In genomic region chr17:386145-386876, GRCh38 we compare ENCODE assay signal across 8 cellular contexts. TPM values are rescaled to one million over a fixed set of nuclear protein-coding genes. Genes with fewer than 3 reads are reported as not detected.
DNase-seq lines count a peak whose midpoint lies in the region; FAIRE-seq and TF ChIP-seq lines count a peak whose summit lies in the region.

No MANE protein-coding gene starts in this region.

- H4K20me1 ChIP-seq in PC-9 (ENCODE audit: insufficient read depth) = no peaks in the 10 kb centered on the region

- H3K79me2 ChIP-seq in PC-9 (ENCODE audit: low read depth) = no peaks in the 10 kb centered on the region

- peak overlapping the region in 6 of 7 donors; percentile 20 to 88 (median 72) for H3K27ac Mint-ChIP-seq in CD4-positive, alpha-beta memory T cell
- no peak overlapping the region for H3K27ac Mint-ChIP-seq in activated T-helper 2 cell treated with anti-CD3 and anti-CD28 coated beads, Interferon-gamma antibody, Interleukin-2, Interleukin-4, amounts not matched to agents 10 μg/mL and 5 μg/mL and 100 μg/mL, durations not matched to agents 14 hours and 24 hours and 36 hours

- H3K9me3 Mint-ChIP-seq in CD4-positive, alpha-beta memory T cell = no peaks in the 10 kb centered on the region
- peaks cover 4% of the 10 kb centered on the region for H3K9me3 Mint-ChIP-seq in activated T-helper 2 cell treated with anti-CD3 and anti-CD28 coated beads, Interferon-gamma antibody, Interleukin-2, Interleukin-4, amounts not matched to agents 10 μg/mL and 5 μg/mL and 100 μg/mL, durations not matched to agents 14 hours and 24 hours and 36 hours

- peak overlapping the region; percentile 82 to 89 (median 86) for H3K4me3 Mint-ChIP-seq in CD4-positive, alpha-beta memory T cell
- peak overlapping the region; percentile 79 for H3K4me3 Mint-ChIP-seq in activated T-helper 2 cell treated with anti-CD3 and anti-CD28 coated beads, Interferon-gamma antibody, Interleukin-2, Interleukin-4, amounts not matched to agents 10 μg/mL and 5 μg/mL and 100 μg/mL, durations not matched to agents 14 hours and 24 hours and 36 hours (ENCODE audit: low read depth)

- H3K36me3 Mint-ChIP-seq in CD4-positive, alpha-beta memory T cell = peaks cover 2 to 3% of the 10 kb centered on the region in 2 donors
- H3K36me3 Mint-ChIP-seq in activated T-helper 2 cell treated with anti-CD3 and anti-CD28 coated beads, Interferon-gamma antibody, Interleukin-2, Interleukin-4, amounts not matched to agents 10 μg/mL and 5 μg/mL and 100 μg/mL, durations not matched to agents 14 hours and 24 hours and 36 hours (ENCODE audit: low read depth) = no peaks in the 10 kb centered on the region

- peaks cover 5% of the 10 kb centered on the region for H3K4me1 ChIP-seq in CD4-positive, alpha-beta memory T cell (ENCODE audit: insufficient read depth, low read length)
- H3K4me1 ChIP-seq in PC-9 (replicated peaks; ENCODE audit: insufficient read depth) = 0 out of 2 replicates have a peak, but pooled peaks cover 3% of the 10 kb centered on the region
- H3K4me1 ChIP-seq in ovary (ENCODE audit: insufficient read depth) = peaks cover 8% of the 10 kb centered on the region
- peaks cover 8 to 13% (median 11%) of the 10 kb centered on the region in 4 donors for H3K4me1 ChIP-seq in transverse colon

- no peak for TF ChIP-seq POLR2A in H54 (IDR thresholded peaks at IDR 0.05; ENCODE audit: low read depth, low read length)
- no peak for TF ChIP-seq POLR2A in ovary (IDR thresholded peaks at IDR 0.05)
- no peak for TF ChIP-seq POLR2A in transverse colon (IDR thresholded peaks at IDR 0.05)

- H3K27ac ChIP-seq in CD4-positive, alpha-beta memory T cell (ENCODE audit: low read depth, low read length) = no peak overlapping the region
- no peak overlapping the region for H3K27ac ChIP-seq in PC-9
- peak overlapping the region; percentile 50 to 85 for H3K27ac ChIP-seq in ovary
- H3K27ac ChIP-seq in transverse colon = peak overlapping the region in 3 of 4 donors; percentile 81 to 88 (median 85)

- no TSS peak for BruUV-seq in PC-9 (replicated peaks; lab: Mats Ljungman, UMichigan)

- TF ChIP-seq CTCF in PC-9 (conservative IDR thresholded peaks at IDR 0.05) (peak; percentile 59; the same call in 1 of the 2 replicates), ovary (IDR thresholded peaks at IDR 0.05) (peak; percentile 60 to 93 (median 87)), transverse colon (IDR thresholded peaks at IDR 0.05) (peak; percentile 22 to 83 (median 67))

- no peak overlapping the region for H3K4me3 ChIP-seq in CD4-positive, alpha-beta memory T cell (ENCODE audit: low read length in 2 of 2)
- H3K4me3 ChIP-seq in PC-9 = peak overlapping the region; percentile 51; the same call in 1 of the 2 replicates
- H3K4me3 ChIP-seq in ovary = peak overlapping the region; percentile 33
- H3K4me3 ChIP-seq in transverse colon = peak overlapping the region in 3 of 4 donors; percentile 63 to 77 (median 69)

- no peaks in the 10 kb centered on the region for H3K36me3 ChIP-seq in CD4-positive, alpha-beta memory T cell (ENCODE audit: insufficient read depth, low read length)
- no peaks in the 10 kb centered on the region for H3K36me3 ChIP-seq in PC-9 (ENCODE audit: low read depth)
- no peaks in the 10 kb centered on the region for H3K36me3 ChIP-seq in ovary
- no peaks in the 10 kb centered on the region for H3K36me3 ChIP-seq in transverse colon

- 12 to 22% (median 20%) methylated on average over 33 to 56 of the region's 56 CpGs for WGBS in ovary, 3 donors
- 19% methylated on average over 18 of the region's 56 CpGs; no CpG with 5 or more reads in 1 of the 2 donors for WGBS in transverse colon (ENCODE audit: low coverage in 1 of 2), 2 donors

- in situ Hi-C loops in transverse colon (cut with MboI; ENCODE audit: low pct_ligation_motif_present in 1 of 4, low pct_unique_long_range_greater_than_20kb in 1 of 4, low sequenced_read_pairs in 3 of 4) = no loop called here

- no peak for FAIRE-seq in H54 (lab: Jason Lieb, UNC)
- FAIRE-seq in frontal cortex (lab: Jason Lieb, UNC) = no peak

- H3K4me2 ChIP-seq in PC-9 = peak overlapping the region; percentile 78

- no peaks in the 10 kb centered on the region for H3F3A ChIP-seq in PC-9 (ENCODE audit: insufficient read depth, low read depth)

- peaks cover 11 to 39% (median 15%) of the 10 kb centered on the region in 4 donors for H3K4me1 Mint-ChIP-seq in CD4-positive, alpha-beta memory T cell
- H3K4me1 Mint-ChIP-seq in activated T-helper 2 cell treated with anti-CD3 and anti-CD28 coated beads, Interferon-gamma antibody, Interleukin-2, Interleukin-4, amounts not matched to agents 10 μg/mL and 5 μg/mL and 100 μg/mL, durations not matched to agents 14 hours and 24 hours and 36 hours (ENCODE audit: low read depth) = peaks cover 13% of the 10 kb centered on the region

- CTCF ChIA-PET in CD4-positive, alpha-beta memory T cell (lab: Charles Lee; ENCODE audit: partially characterized antibody) = interaction anchor here (0.6 to 2.0 kb wide), 10 partner anchors 9 to 610 kb away, joined by 3 to 6 read pairs (median 3); partner anchors contain the start of gene TIMM22
- CTCF ChIA-PET in PC-9 (lab: Charles Lee) = interaction anchor here (0.6 to 0.7 kb wide), 5 partner anchors 36 to 614 kb away, joined by 3 to 24 read pairs (median 4); no protein-coding TSS in a partner anchor

- no peak for TF ChIP-seq EP300 in ovary (IDR thresholded peaks at IDR 0.05)
- no peak for TF ChIP-seq EP300 in transverse colon (IDR thresholded peaks at IDR 0.05; ENCODE audit: low read depth)

- peak; percentile 43 to 61 (median 53) for DNase-seq in CD4-positive, alpha-beta memory T cell
- DNase-seq in H54 (ENCODE audit: insufficient read length, low spot score) = peak; percentile 92
- peak; percentile 47 to 90 for DNase-seq in PC-9
- DNase-seq in activated T-helper 2 cell treated with anti-CD3 and anti-CD28 coated beads, Interferon-gamma antibody, Interleukin-2, Interleukin-4, amounts not matched to agents 10 μg/mL and 5 μg/mL and 100 μg/mL, durations not matched to agents 14 hours and 24 hours and 36 hours (ENCODE audit: low spot score) = peak; percentile 55
- DNase-seq in frontal cortex (ENCODE audit: low spot score in 2 of 2) = peak; percentile 88 to 92
- peak; percentile 78 to 90 (median 87) for DNase-seq in ovary
- peak; percentile 87 for DNase-seq in transverse colon
- DNase-seq in OCI-M2 (lab: John Stamatoyannopoulos, UW; ENCODE audit: unreplicated experiment) = no peak

- H3K9me2 ChIP-seq in PC-9 (ENCODE audit: insufficient read depth) = no peaks in the 10 kb centered on the region

- intact Hi-C loops in CD4-positive, alpha-beta memory T cell (cut with micrococcal nuclease) = loop anchor here (1.0 to 10.0 kb wide), 2 partner anchors 52 to 242 kb away; no protein-coding TSS in a partner anchor
- intact Hi-C loops in PC-9 (cut with micrococcal nuclease; ENCODE audit: unreplicated experiment) (loop anchor here (10.0 kb wide), 1 partner anchor 608 kb away; the partner anchor contains the start of gene TIMM22), ovary (cut with DNase I) (loop anchor here (5.0 to 10.0 kb wide), 5 partner anchors 52 to 239 kb away; partner anchors contain the start of gene DOC2B (in 1 of the 4)), transverse colon (cut with DNase I; ENCODE audit: low total_unique reads) (loop anchor here (5.0 kb wide), 1 partner anchor 239 kb away; no protein-coding TSS in a partner anchor)
- intact Hi-C loops in activated T-helper 2 cell treated with anti-CD3 and anti-CD28 coated beads, Interferon-gamma antibody, Interleukin-2, Interleukin-4, amounts not matched to agents 10 μg/mL and 5 μg/mL and 100 μg/mL, durations not matched to agents 14 hours and 24 hours and 36 hours (cut with micrococcal nuclease) = loop anchor here (5.0 kb wide), 1 partner anchor 244 kb away; a partner anchor contains a TSS

- POLR2A ChIA-PET in CD4-positive, alpha-beta memory T cell (lab: Charles Lee; ENCODE audit: partially characterized antibody) = interaction anchor here (0.8 kb wide), 1 partner anchor 242 kb away, joined by 3 read pairs; no protein-coding TSS in a partner anchor
- POLR2A ChIA-PET in PC-9 (lab: Charles Lee; ENCODE audit: unreplicated experiment) = no interaction called here

- H2AFZ ChIP-seq in PC-9 = no peak overlapping the region

- peaks cover 3% of the 10 kb centered on the region in 2 donors for H3K27me3 Mint-ChIP-seq in CD4-positive, alpha-beta memory T cell
- peaks cover 31% of the 10 kb centered on the region for H3K27me3 Mint-ChIP-seq in activated T-helper 2 cell treated with anti-CD3 and anti-CD28 coated beads, Interferon-gamma antibody, Interleukin-2, Interleukin-4, amounts not matched to agents 10 μg/mL and 5 μg/mL and 100 μg/mL, durations not matched to agents 14 hours and 24 hours and 36 hours (ENCODE audit: low read depth)

- no peaks in the 10 kb centered on the region for H3K9me3 ChIP-seq in CD4-positive, alpha-beta memory T cell (ENCODE audit: control insufficient read depth in 1 of 2, low read length in 2 of 2)
- H3K9me3 ChIP-seq in PC-9 (ENCODE audit: insufficient read depth, low read depth) = no peaks in the 10 kb centered on the region
- no peaks in the 10 kb centered on the region for H3K9me3 ChIP-seq in ovary
- no peaks in the 10 kb centered on the region for H3K9me3 ChIP-seq in transverse colon

- peaks cover 3% of the 10 kb centered on the region for H3K27me3 ChIP-seq in CD4-positive, alpha-beta memory T cell (ENCODE audit: insufficient read depth, low read length)
- 0 out of 2 replicates have a peak, but pooled peaks cover 4% of the 10 kb centered on the region for H3K27me3 ChIP-seq in PC-9 (ENCODE audit: insufficient read depth, low read depth)
- H3K27me3 ChIP-seq in ovary = no peaks in the 10 kb centered on the region
- H3K27me3 ChIP-seq in transverse colon = peaks cover 3% of the 10 kb centered on the region

RNA-seq across cellular contexts. Expression of gene RPH3AL, which starts 33.7 kb away (rescaled TPM):
- 1 to 10 TPM; 4.4 to 5.9 TPM for total RNA-seq in CD4-positive, alpha-beta memory T cell
- polyA plus RNA-seq in CD4-positive, alpha-beta memory T cell = 1 to 10 TPM; 1.7 to 3.5 TPM
- 26.0 and 29.4 TPM in 2 replicates for total RNA-seq in PC-9 (2021)
- total RNA-seq in activated T-helper 2 cell treated with anti-CD3 and anti-CD28 coated beads, Interferon-gamma antibody, Interleukin-2, Interleukin-4, amounts not matched to agents 10 μg/mL and 5 μg/mL and 100 μg/mL, durations not matched to agents 14 hours and 24 hours and 36 hours = 3.2 and 3.5 TPM in 2 replicates
- 3.3 TPM for total RNA-seq in frontal cortex
- 10 to 100 TPM; 19.4 to 43.8 (median 25.5) TPM for total RNA-seq in ovary
- polyA plus RNA-seq in ovary = 10 to 100 TPM in 1 of 2 donors, 1 to 10 TPM in 1; 5.8 to 15.6 TPM
- 10 to 100 TPM; 24.3 to 90.5 (median 47.2) TPM for total RNA-seq in transverse colon

RNA-seq across cellular contexts. Expression of gene RFLNB, which starts 59.4 kb away (rescaled TPM):
- 10 to 100 TPM; 20.5 to 21.6 TPM for total RNA-seq in CD4-positive, alpha-beta memory T cell
- 10 to 100 TPM; 19.6 to 20.4 TPM for polyA plus RNA-seq in CD4-positive, alpha-beta memory T cell
- total RNA-seq in PC-9 (2021) (0.81 and 1.1 TPM in 2 replicates), frontal cortex (34.6 TPM), ovary (10 to 100 TPM in 4 of 7 donors, 1 to 10 TPM in 3; 3.2 to 29.8 (median 12.8) TPM), transverse colon (10 to 100 TPM in 3 of 4 donors, 1 to 10 TPM in 1; 8.9 to 13.3 (median 10.3) TPM)
- 130 and 131 TPM in 2 replicates for total RNA-seq in activated T-helper 2 cell treated with anti-CD3 and anti-CD28 coated beads, Interferon-gamma antibody, Interleukin-2, Interleukin-4, amounts not matched to agents 10 μg/mL and 5 μg/mL and 100 μg/mL, durations not matched to agents 14 hours and 24 hours and 36 hours
- polyA plus RNA-seq in ovary = 10 to 100 TPM in 1 of 2 donors, 1 to 10 TPM in 1; 7.5 to 10.0 TPM

Comparison
In these comparisons a context has a peak if more than half of its experiments do, and no peak if none do; other contexts are left out.
1. H3K27ac ChIP-seq: peak in ovary (2 of 2) and transverse colon (3 of 4); none in CD4-positive, alpha-beta memory T cell (single experiment) and PC-9 (single experiment).
2. H3K4me3 ChIP-seq: peak in PC-9 (single experiment), ovary (single experiment) and transverse colon (3 of 4); none in CD4-positive, alpha-beta memory T cell (0 of 2).
3. Peak in every context shown above with its lines, with median percentiles within 50 percentile points of each other: CTCF ChIP-seq.